In the genomic region with DNA sequence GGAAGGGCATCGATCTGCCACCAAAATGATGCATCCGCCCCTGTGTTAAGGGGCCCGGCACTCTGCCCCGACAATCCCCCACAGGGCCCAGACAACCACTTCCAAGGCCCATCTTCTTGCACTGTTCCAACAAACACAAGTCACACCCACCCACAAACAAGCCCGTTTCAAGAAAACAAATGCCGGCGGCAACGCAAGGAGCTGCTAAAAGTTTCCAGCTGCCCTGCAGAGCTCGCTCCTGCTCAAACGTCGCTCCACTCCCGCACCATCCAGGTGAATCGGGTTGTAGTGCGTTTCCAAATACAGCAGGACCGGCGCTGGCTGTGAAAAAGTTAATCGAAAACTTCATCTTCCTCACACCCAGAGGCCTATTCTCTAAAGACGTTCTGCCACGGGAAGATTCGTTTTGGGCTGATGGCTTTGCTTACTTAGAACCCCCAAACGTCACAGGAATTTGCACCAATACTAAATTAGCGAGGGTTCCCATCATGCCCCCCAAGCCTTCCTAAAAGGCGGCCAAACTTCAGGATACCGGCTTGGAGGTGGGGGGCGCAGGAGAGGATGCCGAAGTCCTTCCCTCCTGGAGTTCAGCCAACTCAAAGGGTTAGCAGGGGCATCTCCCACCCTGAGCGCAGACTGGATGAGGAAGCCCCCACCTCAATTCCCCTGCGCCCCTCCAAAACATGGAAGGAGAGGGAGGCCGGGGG, we compare ENCODE assay signal across 8 cellular contexts.
A peak's percentile ranks its signal among the peaks of the same experiment; 100 is the strongest.
DNase-seq lines count a peak whose midpoint lies in the region; ATAC-seq and TF ChIP-seq lines count a peak whose summit lies in the region.

No MANE protein-coding gene starts in this region.

- intact Hi-C loops in natural killer cell (cut with micrococcal nuclease): loop anchor here (5.0 kb wide), 2 partner anchors 53 to 187 kb away; no protein-coding TSS in a partner anchor

- DNase-seq in CD8-positive, alpha-beta memory T cell: peak in 2 of 5 donors; percentile 24 to 46
- DNase-seq in T-helper 9 cell: peak; percentile 30
- no peak for DNase-seq in natural killer cell
- DNase-seq in RPMI8226: no peak
- no peak for DNase-seq in hippocampal formation (lab: John Stamatoyannopoulos, UW)
- no peak for DNase-seq in COLO829 (ENCODE audit: low spot score)

- peak overlapping the region; percentile 86 to 98 (median 95) for H3K27ac Mint-ChIP-seq in CD8-positive, alpha-beta memory T cell
- H3K27ac Mint-ChIP-seq in natural killer cell: peak overlapping the region; percentile 64 to 71

- peaks cover 0 to 10% (median 1%) of the 10 kb centered on the region in 3 donors for H3K36me3 Mint-ChIP-seq in CD8-positive, alpha-beta memory T cell
- no peaks in the 10 kb centered on the region for H3K36me3 Mint-ChIP-seq in natural killer cell

- no peaks in the 10 kb centered on the region for H3K9me3 ChIP-seq in CD8-positive, alpha-beta memory T cell (ENCODE audit: low read length)
- H3K9me3 ChIP-seq in ectodermal cell (ENCODE audit: control insufficient read depth, low read length): no peaks in the 10 kb centered on the region

- H3K27me3 ChIP-seq in CD8-positive, alpha-beta memory T cell (ENCODE audit: insufficient read depth, low read length, poor library complexity, severe bottlenecking): no peaks in the 10 kb centered on the region
- peaks cover 61% of the 10 kb centered on the region for H3K27me3 ChIP-seq in ectodermal cell (ENCODE audit: control insufficient read depth, insufficient read depth, low read length, poor library complexity, severe bottlenecking)

- no peak overlapping the region for H3K27ac ChIP-seq in CD8-positive, alpha-beta memory T cell (ENCODE audit: low read depth, low read length)
- no peak overlapping the region for H3K27ac ChIP-seq in ectodermal cell (ENCODE audit: insufficient read depth, low read depth, low read length, poor library complexity, severe bottlenecking)

- H3K4me1 ChIP-seq in CD8-positive, alpha-beta memory T cell (ENCODE audit: insufficient read depth, low read length): peaks cover 30% of the 10 kb centered on the region
- H3K4me1 ChIP-seq in ectodermal cell (ENCODE audit: control insufficient read depth, insufficient read depth, low read length): peaks cover 4% of the 10 kb centered on the region

- CTCF ChIA-PET in CD8-positive, alpha-beta memory T cell (lab: Charles Lee): interaction anchor here (0.7 to 1.7 kb wide), 7 partner anchors 21 to 91 kb away, joined by 3 to 5 read pairs (median 3); no protein-coding TSS in a partner anchor

- peaks cover 40 to 58% (median 54%) of the 10 kb centered on the region in 3 donors for H3K4me1 Mint-ChIP-seq in CD8-positive, alpha-beta memory T cell
- peaks cover 26 to 28% of the 10 kb centered on the region in 2 donors for H3K4me1 Mint-ChIP-seq in natural killer cell

- H3K9me3 Mint-ChIP-seq in CD8-positive, alpha-beta memory T cell: no peaks in the 10 kb centered on the region
- H3K9me3 Mint-ChIP-seq in natural killer cell: no peaks in the 10 kb centered on the region

- POLR2A ChIA-PET in CD8-positive, alpha-beta memory T cell (lab: Charles Lee): interaction anchor here (1.4 to 2.8 kb wide), 4 partner anchors 20 to 1652 kb away, joined by 3 to 13 read pairs (median 6); a partner anchor contains a TSS

- ATAC-seq in natural killer cell (no peak), GM21423 (IDR thresholded peaks at IDR 0.05; ENCODE audit: unreplicated experiment) (no peak)

- peak overlapping the region; percentile 69 for H3K4me3 ChIP-seq in CD8-positive, alpha-beta memory T cell (ENCODE audit: low read length)
- H3K4me3 ChIP-seq in ectodermal cell (ENCODE audit: insufficient read depth, low read depth, low read length): peak overlapping the region; percentile 54

- TF ChIP-seq CTCF in natural killer cell (IDR thresholded peaks at IDR 0.05): no peak

- peaks cover 0 to 3% of the 10 kb centered on the region in 2 donors for H3K27me3 Mint-ChIP-seq in CD8-positive, alpha-beta memory T cell
- peaks cover 0 to 2% of the 10 kb centered on the region in 2 donors for H3K27me3 Mint-ChIP-seq in natural killer cell (ENCODE audit: low read depth in 2 of 2)

- H3K4me3 Mint-ChIP-seq in CD8-positive, alpha-beta memory T cell: peak overlapping the region; percentile 85 to 95 (median 90)
- H3K4me3 Mint-ChIP-seq in natural killer cell: peak overlapping the region; percentile 80

- WGBS in ectodermal cell, 2 experiments: 8 to 9% methylated on average over 27 to 28 of the region's 29 CpGs

- H3K36me3 ChIP-seq in CD8-positive, alpha-beta memory T cell (ENCODE audit: insufficient read depth, low read length): no peaks in the 10 kb centered on the region
- no peaks in the 10 kb centered on the region for H3K36me3 ChIP-seq in ectodermal cell (ENCODE audit: control insufficient read depth, insufficient read depth, low read length)
